In the genomic region with DNA sequence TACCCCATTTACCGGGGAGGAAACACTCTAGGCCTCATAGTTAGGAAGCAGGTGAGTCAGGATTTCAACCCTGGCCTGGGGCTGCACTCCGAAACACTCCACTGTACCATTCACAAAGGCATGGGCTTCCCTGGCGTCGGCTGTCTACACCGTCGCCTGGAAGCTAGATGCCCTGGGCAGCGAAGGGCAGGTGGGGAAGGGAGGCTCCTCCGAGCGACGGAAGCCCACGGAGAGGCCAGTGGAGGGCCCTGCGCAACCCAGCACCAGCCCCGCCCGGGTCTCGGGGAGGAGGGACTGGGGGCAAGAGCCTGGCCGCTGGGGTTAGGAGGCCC, we compare ENCODE assay signal across 2 cellular contexts.
TF ChIP-seq lines count a peak whose summit lies in the region.

No MANE protein-coding gene starts in this region.

TF ChIP-seq in GM23338, 12 proteins besides CTCF, POLR2A, EP300 and RAD21 (continues in another document):
- TF ChIP-seq NANOG (IDR thresholded peaks at IDR 0.05; ENCODE audit: borderline replicate concordance) (no peak), CREB1 (CRISPR knock-in tag; IDR thresholded peaks at IDR 0.05; ENCODE audit: low read depth) (no peak), ZNF331 (CRISPR knock-in tag; IDR thresholded peaks at IDR 0.05; ENCODE audit: low read depth) (no peak), ZNF114 (CRISPR knock-in tag; IDR thresholded peaks at IDR 0.05) (no peak), STAT1 (IDR thresholded peaks at IDR 0.05; ENCODE audit: unreplicated experiment) (no peak), EZH2 (IDR thresholded peaks at IDR 0.05; ENCODE audit: low read depth, unreplicated experiment) (no peak), JUNB (IDR thresholded peaks at IDR 0.05; ENCODE audit: unreplicated experiment) (no peak), POLR2AphosphoS5 (IDR thresholded peaks at IDR 0.05; ENCODE audit: low read depth) (no peak), EZH2phosphoT487 (IDR thresholded peaks at IDR 0.05; ENCODE audit: unreplicated experiment) (no peak)
- TF ChIP-seq, protein P1, sequence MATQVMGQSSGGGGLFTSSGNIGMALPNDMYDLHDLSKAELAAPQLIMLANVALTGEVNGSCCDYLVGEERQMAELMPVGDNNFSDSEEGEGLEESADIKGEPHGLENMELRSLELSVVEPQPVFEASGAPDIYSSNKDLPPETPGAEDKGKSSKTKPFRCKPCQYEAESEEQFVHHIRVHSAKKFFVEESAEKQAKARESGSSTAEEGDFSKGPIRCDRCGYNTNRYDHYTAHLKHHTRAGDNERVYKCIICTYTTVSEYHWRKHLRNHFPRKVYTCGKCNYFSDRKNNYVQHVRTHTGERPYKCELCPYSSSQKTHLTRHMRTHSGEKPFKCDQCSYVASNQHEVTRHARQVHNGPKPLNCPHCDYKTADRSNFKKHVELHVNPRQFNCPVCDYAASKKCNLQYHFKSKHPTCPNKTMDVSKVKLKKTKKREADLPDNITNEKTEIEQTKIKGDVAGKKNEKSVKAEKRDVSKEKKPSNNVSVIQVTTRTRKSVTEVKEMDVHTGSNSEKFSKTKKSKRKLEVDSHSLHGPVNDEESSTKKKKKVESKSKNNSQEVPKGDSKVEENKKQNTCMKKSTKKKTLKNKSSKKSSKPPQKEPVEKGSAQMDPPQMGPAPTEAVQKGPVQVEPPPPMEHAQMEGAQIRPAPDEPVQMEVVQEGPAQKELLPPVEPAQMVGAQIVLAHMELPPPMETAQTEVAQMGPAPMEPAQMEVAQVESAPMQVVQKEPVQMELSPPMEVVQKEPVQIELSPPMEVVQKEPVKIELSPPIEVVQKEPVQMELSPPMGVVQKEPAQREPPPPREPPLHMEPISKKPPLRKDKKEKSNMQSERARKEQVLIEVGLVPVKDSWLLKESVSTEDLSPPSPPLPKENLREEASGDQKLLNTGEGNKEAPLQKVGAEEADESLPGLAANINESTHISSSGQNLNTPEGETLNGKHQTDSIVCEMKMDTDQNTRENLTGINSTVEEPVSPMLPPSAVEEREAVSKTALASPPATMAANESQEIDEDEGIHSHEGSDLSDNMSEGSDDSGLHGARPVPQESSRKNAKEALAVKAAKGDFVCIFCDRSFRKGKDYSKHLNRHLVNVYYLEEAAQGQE (IDR thresholded peaks at IDR 0.05; ENCODE audit: unreplicated experiment): no peak
- TF ChIP-seq, protein P2, sequence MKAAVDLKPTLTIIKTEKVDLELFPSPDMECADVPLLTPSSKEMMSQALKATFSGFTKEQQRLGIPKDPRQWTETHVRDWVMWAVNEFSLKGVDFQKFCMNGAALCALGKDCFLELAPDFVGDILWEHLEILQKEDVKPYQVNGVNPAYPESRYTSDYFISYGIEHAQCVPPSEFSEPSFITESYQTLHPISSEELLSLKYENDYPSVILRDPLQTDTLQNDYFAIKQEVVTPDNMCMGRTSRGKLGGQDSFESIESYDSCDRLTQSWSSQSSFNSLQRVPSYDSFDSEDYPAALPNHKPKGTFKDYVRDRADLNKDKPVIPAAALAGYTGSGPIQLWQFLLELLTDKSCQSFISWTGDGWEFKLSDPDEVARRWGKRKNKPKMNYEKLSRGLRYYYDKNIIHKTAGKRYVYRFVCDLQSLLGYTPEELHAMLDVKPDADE (IDR thresholded peaks at IDR 0.05): no peak

TF ChIP-seq in WTC11, 78 proteins besides CTCF, POLR2A, EP300 and RAD21:
- TF ChIP-seq ZNF671 (CRISPR knock-in tag; IDR thresholded peaks at IDR 0.05) (no peak), ZNF396 (CRISPR knock-in tag; IDR thresholded peaks at IDR 0.05; ENCODE audit: borderline replicate concordance) (no peak), EMX1 (CRISPR knock-in tag; IDR thresholded peaks at IDR 0.05) (no peak), MYBL2 (CRISPR knock-in tag; IDR thresholded peaks at IDR 0.05) (no peak), ESRRA (CRISPR knock-in tag; IDR thresholded peaks at IDR 0.05; ENCODE audit: borderline replicate concordance) (no peak), NFYB (CRISPR knock-in tag; conservative IDR thresholded peaks at IDR 0.05; ENCODE audit: low read depth) (no peak), ZNF416 (CRISPR knock-in tag; IDR thresholded peaks at IDR 0.05) (no peak), ZNF423 (CRISPR knock-in tag; IDR thresholded peaks at IDR 0.05) (no peak)
- TF ChIP-seq, protein P3, sequence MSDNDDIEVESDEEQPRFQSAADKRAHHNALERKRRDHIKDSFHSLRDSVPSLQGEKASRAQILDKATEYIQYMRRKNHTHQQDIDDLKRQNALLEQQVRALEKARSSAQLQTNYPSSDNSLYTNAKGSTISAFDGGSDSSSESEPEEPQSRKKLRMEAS (CRISPR knock-in tag; IDR thresholded peaks at IDR 0.05): no peak
- TF ChIP-seq, protein P4, sequence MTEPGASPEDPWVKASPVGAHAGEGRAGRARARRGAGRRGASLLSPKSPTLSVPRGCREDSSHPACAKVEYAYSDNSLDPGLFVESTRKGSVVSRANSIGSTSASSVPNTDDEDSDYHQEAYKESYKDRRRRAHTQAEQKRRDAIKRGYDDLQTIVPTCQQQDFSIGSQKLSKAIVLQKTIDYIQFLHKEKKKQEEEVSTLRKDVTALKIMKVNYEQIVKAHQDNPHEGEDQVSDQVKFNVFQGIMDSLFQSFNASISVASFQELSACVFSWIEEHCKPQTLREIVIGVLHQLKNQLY (CRISPR knock-in tag; IDR thresholded peaks at IDR 0.05): no peak
- TF ChIP-seq, protein P5, sequence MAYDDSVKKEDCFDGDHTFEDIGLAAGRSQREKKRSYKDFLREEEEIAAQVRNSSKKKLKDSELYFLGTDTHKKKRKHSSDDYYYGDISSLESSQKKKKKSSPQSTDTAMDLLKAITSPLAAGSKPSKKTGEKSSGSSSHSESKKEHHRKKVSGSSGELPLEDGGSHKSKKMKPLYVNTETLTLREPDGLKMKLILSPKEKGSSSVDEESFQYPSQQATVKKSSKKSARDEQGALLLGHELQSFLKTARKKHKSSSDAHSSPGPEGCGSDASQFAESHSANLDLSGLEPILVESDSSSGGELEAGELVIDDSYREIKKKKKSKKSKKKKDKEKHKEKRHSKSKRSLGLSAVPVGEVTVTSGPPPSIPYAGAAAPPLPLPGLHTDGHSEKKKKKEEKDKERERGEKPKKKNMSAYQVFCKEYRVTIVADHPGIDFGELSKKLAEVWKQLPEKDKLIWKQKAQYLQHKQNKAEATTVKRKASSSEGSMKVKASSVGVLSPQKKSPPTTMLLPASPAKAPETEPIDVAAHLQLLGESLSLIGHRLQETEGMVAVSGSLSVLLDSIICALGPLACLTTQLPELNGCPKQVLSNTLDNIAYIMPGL (CRISPR knock-in tag; IDR thresholded peaks at IDR 0.05): no peak
- TF ChIP-seq, protein P6, sequence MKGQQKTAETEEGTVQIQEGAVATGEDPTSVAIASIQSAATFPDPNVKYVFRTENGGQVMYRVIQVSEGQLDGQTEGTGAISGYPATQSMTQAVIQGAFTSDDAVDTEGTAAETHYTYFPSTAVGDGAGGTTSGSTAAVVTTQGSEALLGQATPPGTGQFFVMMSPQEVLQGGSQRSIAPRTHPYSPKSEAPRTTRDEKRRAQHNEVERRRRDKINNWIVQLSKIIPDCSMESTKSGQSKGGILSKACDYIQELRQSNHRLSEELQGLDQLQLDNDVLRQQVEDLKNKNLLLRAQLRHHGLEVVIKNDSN (CRISPR knock-in tag; IDR thresholded peaks at IDR 0.05): no peak
- TF ChIP-seq, protein P7, sequence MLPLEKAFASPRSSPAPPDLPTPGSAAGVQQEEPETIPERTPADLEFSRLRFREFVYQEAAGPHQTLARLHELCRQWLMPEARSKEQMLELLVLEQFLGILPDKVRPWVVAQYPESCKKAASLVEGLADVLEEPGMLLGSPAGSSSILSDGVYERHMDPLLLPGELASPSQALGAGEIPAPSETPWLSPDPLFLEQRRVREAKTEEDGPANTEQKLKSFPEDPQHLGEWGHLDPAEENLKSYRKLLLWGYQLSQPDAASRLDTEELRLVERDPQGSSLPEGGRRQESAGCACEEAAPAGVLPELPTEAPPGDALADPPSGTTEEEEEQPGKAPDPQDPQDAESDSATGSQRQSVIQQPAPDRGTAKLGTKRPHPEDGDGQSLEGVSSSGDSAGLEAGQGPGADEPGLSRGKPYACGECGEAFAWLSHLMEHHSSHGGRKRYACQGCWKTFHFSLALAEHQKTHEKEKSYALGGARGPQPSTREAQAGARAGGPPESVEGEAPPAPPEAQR (CRISPR knock-in tag; IDR thresholded peaks at IDR 0.05): no peak
- TF ChIP-seq, protein P8, sequence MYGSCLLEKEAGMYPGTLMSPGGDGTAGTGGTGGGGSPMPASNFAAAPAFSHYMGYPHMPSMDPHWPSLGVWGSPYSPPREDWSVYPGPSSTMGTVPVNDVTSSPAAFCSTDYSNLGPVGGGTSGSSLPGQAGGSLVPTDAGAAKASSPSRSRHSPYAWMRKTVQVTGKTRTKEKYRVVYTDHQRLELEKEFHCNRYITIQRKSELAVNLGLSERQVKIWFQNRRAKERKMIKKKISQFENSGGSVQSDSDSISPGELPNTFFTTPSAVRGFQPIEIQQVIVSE (CRISPR knock-in tag; IDR thresholded peaks at IDR 0.05; ENCODE audit: borderline replicate concordance): no peak
